In the genomic region with DNA sequence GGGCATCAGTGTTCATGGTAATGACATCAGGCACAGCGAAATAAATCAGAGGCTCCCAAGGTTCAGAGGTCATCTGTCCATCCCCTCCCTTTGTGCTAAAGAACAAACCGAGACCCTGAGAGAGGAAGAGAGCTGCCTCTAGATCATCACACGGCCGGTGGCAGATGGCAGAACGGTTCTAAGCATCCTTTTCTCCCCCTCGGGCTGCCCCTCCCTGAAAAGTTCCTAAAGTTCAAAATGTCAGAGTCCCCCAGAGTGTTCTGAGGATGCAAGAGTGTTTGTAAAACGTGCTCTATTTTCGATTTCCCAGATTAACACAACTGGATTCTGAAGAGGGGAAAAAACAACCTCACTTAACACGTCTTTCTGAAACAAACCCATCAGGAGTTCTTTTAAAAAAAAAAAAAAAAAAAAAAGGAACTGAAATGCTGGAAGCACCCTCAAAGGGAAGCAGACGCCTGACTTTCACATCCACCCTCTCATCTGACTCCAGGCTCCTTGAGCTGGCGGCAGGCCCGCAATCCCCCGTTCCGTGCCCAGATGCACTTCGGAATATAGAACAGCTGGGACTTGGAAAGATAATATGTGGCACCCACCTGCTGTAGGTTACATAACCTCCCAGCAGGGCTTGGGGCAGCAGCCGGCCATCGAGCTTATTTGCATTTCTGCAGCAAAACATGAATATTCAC, we compare ENCODE assay signal across 9 cellular contexts.
DNase-seq lines count a peak whose midpoint lies in the region; FAIRE-seq and TF ChIP-seq lines count a peak whose summit lies in the region.
"Had no signal": no experiment of that assay in that cellular context is flagged by ENCODE, and none has a peak within 500 bp of the region (broad histone marks: within the 10 kb centered on the region; RNA-seq: fewer than 3 reads in every experiment).

No MANE protein-coding gene starts in this region.

- DNase-seq in activated CD8-positive, alpha-beta memory T cell treated with anti-CD3 and anti-CD28 coated beads for 24 hours = peak; percentile 55
- no peak for DNase-seq in activated CD8-positive, alpha-beta memory T cell treated with anti-CD3 and anti-CD28 coated beads, Interleukin-2, amount 50 U/mL, for 4 hours
- DNase-seq in Peyer's patch (peak; percentile 51 to 62 (median 53)), frontal cortex (ENCODE audit: low spot score in 2 of 2) (peak; percentile 45 to 60), osteoblast (ENCODE audit: insufficient read length, low spot score, missing footprints) (peak; percentile 69), kidney glomerular epithelial cell (lab: John Stamatoyannopoulos, UW) (no peak), iPS-NIHi7 (ENCODE audit: extremely low spot score) (no peak)
- DNase-seq in stimulated activated CD4-positive, alpha-beta T cell treated with anti-CD3 and anti-CD28 coated beads, Interleukin-2, amount 100 ng/mL, for 48 hours = no peak

- no peak overlapping the region for H2AFZ ChIP-seq in osteoblast (ENCODE audit: low read length)

- H3K4me3 ChIP-seq in Peyer's patch (peak overlapping the region; percentile 22 to 53 (median 48)), osteoblast (ENCODE audit: insufficient read depth, low read length) (peak overlapping the region; percentile 61)

- H3K27me3 ChIP-seq in Peyer's patch = peaks cover 0 to 18% of the 10 kb centered on the region in 2 donors
- H3K27me3 ChIP-seq in osteoblast (ENCODE audit: insufficient read depth, low read length) = peaks cover 40% of the 10 kb centered on the region

- H3K27ac ChIP-seq in Peyer's patch (peak overlapping the region; percentile 28 to 64 (median 36)), osteoblast (ENCODE audit: low read depth, low read length) (no peak overlapping the region)

- TF ChIP-seq CTCF in Peyer's patch (IDR thresholded peaks at IDR 0.05) (no peak), osteoblast (IDR thresholded peaks at IDR 0.05; ENCODE audit: extremely low read depth, low read depth, low read length) (no peak)

- no peak for FAIRE-seq in frontal cortex (lab: Jason Lieb, UNC)

- H3K79me2 ChIP-seq in osteoblast (ENCODE audit: insufficient read depth, low read length) = no peaks in the 10 kb centered on the region

- peaks cover 4% of the 10 kb centered on the region for H4K20me1 ChIP-seq in osteoblast (ENCODE audit: insufficient read depth, low read length)

- no peak for TF ChIP-seq POLR2A in Peyer's patch (IDR thresholded peaks at IDR 0.05)

- peaks cover 4 to 63% (median 37%) of the 10 kb centered on the region in 4 donors for H3K4me1 ChIP-seq in Peyer's patch
- H3K4me1 ChIP-seq in osteoblast (ENCODE audit: insufficient read depth, low read length) = peaks cover 10% of the 10 kb centered on the region

- peak overlapping the region; percentile 78 for H3K4me2 ChIP-seq in osteoblast (ENCODE audit: insufficient read depth, low read length)

- H3K36me3 ChIP-seq in Peyer's patch (no peaks in the 10 kb centered on the region), osteoblast (ENCODE audit: insufficient read depth, low read length) (no peaks in the 10 kb centered on the region)
- H3K36me3 ChIP-seq: ovary had no signal

- H3K9me3 ChIP-seq in Peyer's patch = no peaks in the 10 kb centered on the region
- no peaks in the 10 kb centered on the region for H3K9me3 ChIP-seq in osteoblast (ENCODE audit: low read depth, low read length)
- H3K9me3 ChIP-seq: ovary had no signal

Comparison
In these comparisons a context has a peak if more than half of its experiments do, and no peak if none do; other contexts are left out.
1. DNase-seq: peak in activated CD8-positive, alpha-beta memory T cell treated with anti-CD3 and anti-CD28 coated beads for 24 hours (single experiment), Peyer's patch (3 of 3), frontal cortex (2 of 2) and osteoblast (single experiment); none in activated CD8-positive, alpha-beta memory T cell treated with anti-CD3 and anti-CD28 coated beads, Interleukin-2, amount 50 U/mL, for 4 hours (single experiment), stimulated activated CD4-positive, alpha-beta T cell treated with anti-CD3 and anti-CD28 coated beads, Interleukin-2, amount 100 ng/mL, for 48 hours (0 of 2), kidney glomerular epithelial cell (single experiment) and iPS-NIHi7 (single experiment).